8 cellular contexts compared by ENCODE assay signal in the genomic region with DNA sequence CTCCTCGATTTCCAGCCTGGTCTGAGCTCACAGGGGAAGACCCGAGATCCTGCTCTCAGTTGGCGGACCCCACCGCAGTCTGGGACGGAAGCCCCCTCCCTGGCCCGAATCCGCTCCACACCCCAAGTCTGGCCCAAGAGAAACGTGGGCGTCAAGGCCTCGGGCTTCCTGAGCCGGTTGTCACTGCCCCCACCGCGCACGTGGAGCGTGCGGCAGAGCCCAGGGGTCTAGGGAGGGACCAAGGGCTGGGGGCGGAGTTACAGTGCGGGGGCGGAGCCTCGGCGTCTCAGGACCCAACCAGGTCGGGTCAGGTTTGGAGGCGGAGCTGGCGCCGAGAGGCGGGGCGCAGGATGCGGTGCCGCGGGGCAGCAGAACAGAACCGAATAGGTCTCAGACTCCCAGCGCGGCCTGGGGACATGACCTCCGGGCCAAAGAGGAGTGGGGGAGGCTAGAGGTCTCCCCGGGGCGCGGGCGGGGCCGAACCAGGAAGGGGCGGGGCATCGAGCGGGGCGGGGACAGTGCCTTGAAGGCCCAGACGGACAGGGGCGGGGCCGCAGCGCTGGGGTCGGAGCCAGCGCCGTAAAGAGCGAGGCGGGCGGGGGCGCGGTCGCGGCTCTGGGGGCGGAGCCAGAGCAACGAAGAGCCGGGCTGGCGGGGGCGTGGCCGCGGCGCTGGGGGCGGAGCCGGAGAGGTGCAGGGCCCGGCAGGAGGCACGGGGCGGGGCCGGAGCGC. TPM values are rescaled to one million over a fixed set of nuclear protein-coding genes. Genes with fewer than 3 reads are reported as not detected.
A peak's percentile ranks its signal among the peaks of the same experiment; 100 is the strongest.
DNase-seq lines count a peak whose midpoint lies in the region; ATAC-seq and TF ChIP-seq lines count a peak whose summit lies in the region.

No MANE protein-coding gene starts in this region.

- H3K4me1 ChIP-seq in heart right ventricle, result peaks cover 7 to 49% (median 33%) of the 10 kb centered on the region in 9 donors

- no peaks in the 10 kb centered on the region for H3K9me3 ChIP-seq in heart right ventricle

- H3K27me3 Mint-ChIP-seq in HFFc6 (ENCODE audit: insufficient read depth), result peaks cover 10% of the 10 kb centered on the region
- H3K27me3 Mint-ChIP-seq in type B pancreatic cell, result no peaks in the 10 kb centered on the region

- peaks cover 0 to 33% (median 0%) of the 10 kb centered on the region in 7 donors for H3K27me3 ChIP-seq in heart right ventricle

- DNase-seq in GM04503 (ENCODE audit: low read depth) (peak; percentile 37), HFFc6 (peak; percentile 89), NCI-H1048 (lab: John Stamatoyannopoulos, UW) (peak; percentile 58), SW480 (ENCODE audit: low spot score) (peak; percentile 86), amniotic epithelial cell (ENCODE audit: low read depth) (peak; percentile 85), heart right ventricle (peak; percentile 96 to 99), posterior cingulate gyrus (peak; percentile 86 to 99 (median 94)), type B pancreatic cell (ENCODE audit: extremely low spot score, unreplicated experiment) (peak; percentile 100)

- no peaks in the 10 kb centered on the region for H3K36me3 Mint-ChIP-seq in HFFc6 (ENCODE audit: low read depth)
- no peaks in the 10 kb centered on the region for H3K36me3 Mint-ChIP-seq in type B pancreatic cell

- ATAC-seq in heart right ventricle, result peak; percentile 89 to 95 (median 94)

- H3K36me3 ChIP-seq in heart right ventricle, result no peaks in the 10 kb centered on the region

- H3K4me3 ChIP-seq in heart right ventricle, result peak overlapping the region in 9 of 10 donors; percentile 38 to 69 (median 62)

- H3K4me1 Mint-ChIP-seq in HFFc6 (ENCODE audit: low read depth) (peaks cover 14% of the 10 kb centered on the region), type B pancreatic cell (ENCODE audit: unreplicated experiment) (peaks cover 20% of the 10 kb centered on the region)

- H3K4me3 Mint-ChIP-seq in HFFc6, result peak overlapping the region; percentile 82
- H3K4me3 Mint-ChIP-seq in type B pancreatic cell, result peak overlapping the region; percentile 86

- peak overlapping the region; percentile 70 for H3K27ac Mint-ChIP-seq in HFFc6
- peak overlapping the region; percentile 53 for H3K27ac Mint-ChIP-seq in type B pancreatic cell

- H3K9me3 Mint-ChIP-seq in HFFc6 (no peaks in the 10 kb centered on the region), type B pancreatic cell (no peaks in the 10 kb centered on the region)

- TF ChIP-seq CTCF in HFFc6 (IDR thresholded peaks at IDR 0.05) (no peak), heart right ventricle (IDR thresholded peaks at IDR 0.05) (no peak), type B pancreatic cell (conservative IDR thresholded peaks at IDR 0.05) (no peak)

- peak overlapping the region in 8 of 10 donors; percentile 56 to 90 (median 70) for H3K27ac ChIP-seq in heart right ventricle

- intact Hi-C loops in heart right ventricle (cut with DNase I), result no loop called here
- intact Hi-C loops in posterior cingulate gyrus (cut with DNase I), result no loop called here

- WGBS in heart right ventricle, 2 donors, result 2 to 5% methylated on average over 48 to 72 of the region's 72 CpGs

RNA-seq across cellular contexts. Expression of gene ZFPM1, which starts 0.4 kb away (rescaled TPM):
- 1 to 10 TPM; 4.5 to 6.4 (median 5.1) TPM for total RNA-seq in HFFc6 (2021; fragmentation: NEBNext Ultra II Directional; extraction: Animal tissue kit (Norgen Biotek cat#: 25700))
- total RNA-seq in heart right ventricle (1 to 10 TPM; 3.2 to 6.0 (median 4.4) TPM), type B pancreatic cell (ENCODE audit: low replicate concordance) (24.0 and 26.7 TPM in 2 replicates)
- polyA plus RNA-seq in heart right ventricle, result 10 to 100 TPM in 1 of 2 donors, 1 to 10 TPM in 1; 2.0 to 10.4 TPM

Comparison
In these comparisons a context has a peak if more than half of its experiments do, and no peak if none do; other contexts are left out.
1. Peak in every context shown above with its lines: DNase-seq, ATAC-seq, H3K4me3 ChIP-seq and H3K27ac ChIP-seq.
2. DNase-seq: peak in every context shown above with its lines; median percentile 100 in type B pancreatic cell; 98 in heart right ventricle; 94 in posterior cingulate gyrus; 89 in HFFc6; 86 in SW480; 85 in amniotic epithelial cell; 58 in NCI-H1048; 37 in GM04503.